ENCODE assay signal across 18 cellular contexts in genomic region chr3:95154775-95155174, GRCh38.
DNase-seq lines count a peak whose midpoint lies in the region; ATAC-seq, FAIRE-seq and TF ChIP-seq lines count a peak whose summit lies in the region.
"Had no signal": no experiment of that assay in that cellular context is flagged by ENCODE, and none has a peak within 500 bp of the region (broad histone marks: within the 10 kb centered on the region; RNA-seq: fewer than 3 reads in every experiment).

No MANE protein-coding gene starts in this region.

- H3K14ac ChIP-seq in trophoblast cell (ENCODE audit: low read length): no peak overlapping the region

- no peak overlapping the region for H3K18ac ChIP-seq in trophoblast cell (ENCODE audit: low read length)

- H2BK120ac ChIP-seq in trophoblast cell (ENCODE audit: insufficient read depth, low read length, poor library complexity): no peak overlapping the region

- no peak overlapping the region for H2BK12ac ChIP-seq in trophoblast cell (ENCODE audit: low read length)

- H3K9ac ChIP-seq in trophoblast cell (ENCODE audit: low read length): no peak overlapping the region

- H3K36me3 ChIP-seq in trophoblast cell (ENCODE audit: control insufficient read depth in 1 of 2, insufficient read depth in 2 of 2, low read length in 2 of 2): no peaks in the 10 kb centered on the region
- no peaks in the 10 kb centered on the region for H3K36me3 ChIP-seq in upper lobe of left lung
- H3K36me3 ChIP-seq: colonic mucosa, esophagus muscularis mucosa, spleen had no signal

- H2AK5ac ChIP-seq in trophoblast cell (ENCODE audit: low read length): no peak overlapping the region

- H3K4me1 Mint-ChIP-seq in type B pancreatic cell (ENCODE audit: unreplicated experiment): no peaks in the 10 kb centered on the region
- H3K4me1 Mint-ChIP-seq in T-helper 2 cell treated with Interferon-gamma antibody and Interleukin-4, amounts not matched to agents 5 μg/mL and 100 μg/mL, for 36 hours (ENCODE audit: low read depth): no peaks in the 10 kb centered on the region
- H3K4me1 Mint-ChIP-seq: activated naive CD8-positive, alpha-beta T cell treated with anti-CD3 and anti-CD28 coated beads for 36 hours had no signal

- no peak overlapping the region for H2BK5ac ChIP-seq in trophoblast cell (ENCODE audit: low read depth, low read length, poor library complexity)

- no peak for TF ChIP-seq POLR2A in upper lobe of left lung (IDR thresholded peaks at IDR 0.05)

- no peaks in the 10 kb centered on the region for H3K4me1 ChIP-seq in trophoblast cell (ENCODE audit: control insufficient read depth in 1 of 2, insufficient read depth in 2 of 2, low read length in 2 of 2)
- no peaks in the 10 kb centered on the region for H3K4me1 ChIP-seq in upper lobe of left lung
- H3K4me1 ChIP-seq: Caco-2, colonic mucosa, spleen had no signal

- H3K27me3 ChIP-seq in trophoblast cell (ENCODE audit: insufficient read depth, low read length) (no peaks in the 10 kb centered on the region), upper lobe of left lung (no peaks in the 10 kb centered on the region)
- H3K27me3 ChIP-seq: colonic mucosa, esophagus muscularis mucosa, spleen had no signal

- no peak overlapping the region for H3K4ac ChIP-seq in trophoblast cell (ENCODE audit: low read depth, low read length)

- H3K79me1 ChIP-seq in trophoblast cell (ENCODE audit: low read length): no peaks in the 10 kb centered on the region

- no peak overlapping the region for H3K4me3 Mint-ChIP-seq in type B pancreatic cell
- H3K4me3 Mint-ChIP-seq in T-helper 2 cell treated with Interferon-gamma antibody and Interleukin-4, amounts not matched to agents 5 μg/mL and 100 μg/mL, for 36 hours: no peak overlapping the region
- H3K4me3 Mint-ChIP-seq: activated naive CD8-positive, alpha-beta T cell treated with anti-CD3 and anti-CD28 coated beads for 36 hours had no signal

- H4K12ac ChIP-seq in trophoblast cell (ENCODE audit: low read depth, low read length): no peak overlapping the region

- WGBS in trophoblast cell (ENCODE audit: extremely low coverage, insufficient coverage, insufficient read length): no CpG with 5 or more reads among the region's 2 CpGs
- 58 to 60% methylated on average over 2 of the region's 2 CpGs for WGBS in upper lobe of left lung, 2 donors

- TF ChIP-seq CTCF in epithelial cell of esophagus (IDR thresholded peaks at IDR 0.05; ENCODE audit: insufficient read depth, low read depth, low read length, missing control alignments) (no peak), type B pancreatic cell (conservative IDR thresholded peaks at IDR 0.05) (no peak), upper lobe of left lung (IDR thresholded peaks at IDR 0.05) (no peak)

- H2AFZ ChIP-seq in trophoblast cell (ENCODE audit: insufficient read depth, low read length, poor library complexity): no peak overlapping the region

- H3K23ac ChIP-seq in trophoblast cell (ENCODE audit: low read length): no peak overlapping the region

- peak; percentile 75 for FAIRE-seq in RCC 7860 (lab: Jason Lieb, UNC)

- H3K79me2 ChIP-seq in trophoblast cell (ENCODE audit: control insufficient read depth, insufficient read depth, low read length, poor library complexity): no peaks in the 10 kb centered on the region

- peaks cover 4% of the 10 kb centered on the region for H3K36me3 Mint-ChIP-seq in type B pancreatic cell
- H3K36me3 Mint-ChIP-seq in T-helper 2 cell treated with Interferon-gamma antibody and Interleukin-4, amounts not matched to agents 5 μg/mL and 100 μg/mL, for 36 hours (ENCODE audit: low read depth): no peaks in the 10 kb centered on the region
- H3K36me3 Mint-ChIP-seq: activated naive CD8-positive, alpha-beta T cell treated with anti-CD3 and anti-CD28 coated beads for 36 hours had no signal

- no peak overlapping the region for H4K8ac ChIP-seq in trophoblast cell (ENCODE audit: low read depth, low read length)

- no peak overlapping the region for H4K91ac ChIP-seq in trophoblast cell (ENCODE audit: low read depth, low read length)

- H3K27ac ChIP-seq in trophoblast cell (ENCODE audit: low read depth, low read length) (no peak overlapping the region), upper lobe of left lung (no peak overlapping the region)
- H3K27ac ChIP-seq: colonic mucosa, esophagus muscularis mucosa, spleen had no signal

- peak overlapping the region; percentile 52 for H3K27ac Mint-ChIP-seq in type B pancreatic cell
- H3K27ac Mint-ChIP-seq in T-helper 2 cell treated with Interferon-gamma antibody and Interleukin-4, amounts not matched to agents 5 μg/mL and 100 μg/mL, for 36 hours: no peak overlapping the region
- H3K27ac Mint-ChIP-seq: activated naive CD8-positive, alpha-beta T cell treated with anti-CD3 and anti-CD28 coated beads for 36 hours had no signal

- H3K9me3 ChIP-seq in trophoblast cell (ENCODE audit: insufficient read depth, low read depth, low read length): no peaks in the 10 kb centered on the region
- peaks cover 0 to 5% (median 0%) of the 10 kb centered on the region in 4 donors for H3K9me3 ChIP-seq in upper lobe of left lung
- H3K9me3 ChIP-seq: Caco-2, colonic mucosa, esophagus muscularis mucosa had no signal

- H3K27me3 Mint-ChIP-seq in type B pancreatic cell: no peaks in the 10 kb centered on the region
- no peaks in the 10 kb centered on the region for H3K27me3 Mint-ChIP-seq in T-helper 2 cell treated with Interferon-gamma antibody and Interleukin-4, amounts not matched to agents 5 μg/mL and 100 μg/mL, for 36 hours (ENCODE audit: low read depth)
- H3K27me3 Mint-ChIP-seq: activated naive CD8-positive, alpha-beta T cell treated with anti-CD3 and anti-CD28 coated beads for 36 hours had no signal

- peaks cover 6% of the 10 kb centered on the region for H3K9me3 Mint-ChIP-seq in type B pancreatic cell
- H3K9me3 Mint-ChIP-seq in T-helper 2 cell treated with Interferon-gamma antibody and Interleukin-4, amounts not matched to agents 5 μg/mL and 100 μg/mL, for 36 hours: peaks cover 40% of the 10 kb centered on the region

- DNase-seq in NOMO-1 treated with DMSO at 0.1 percent for 48 hours (lab: John Stamatoyannopoulos, UW; ENCODE audit: unreplicated experiment) (peak; percentile 2), NOMO-1 treated with dmso at 0.1 percent for 144 hours (lab: John Stamatoyannopoulos, UW; ENCODE audit: unreplicated experiment) (no peak), RCC 7860 (ENCODE audit: low spot score) (peak; percentile 54), epithelial cell of esophagus (ENCODE audit: low read depth) (peak; percentile 97), type B pancreatic cell (ENCODE audit: extremely low spot score, unreplicated experiment) (no peak), trophoblast cell (no peak), upper lobe of left lung (no peak)
- no peak for DNase-seq in T-helper 2 cell treated with Interferon-gamma antibody and Interleukin-4, amounts not matched to agents 5 μg/mL and 100 μg/mL, for 36 hours (ENCODE audit: low spot score)
- DNase-seq: activated CD8-positive, alpha-beta memory T cell treated with anti-CD3 and anti-CD28 coated beads, Interleukin-2, amount 50 U/mL, for 48 hours; activated naive CD8-positive, alpha-beta T cell treated with anti-CD3 and anti-CD28 coated beads for 36 hours; Caco-2; colonic mucosa; midbrain; NCI-H1105 treated with DMSO at 0.1 percent for 48 hours; NCI-H524; spleen had no signal

- H3K4me3 ChIP-seq in epithelial cell of esophagus (ENCODE audit: low read length) (no peak overlapping the region), trophoblast cell (ENCODE audit: low read depth, low read length) (no peak overlapping the region), upper lobe of left lung (no peak overlapping the region)
- H3K4me3 ChIP-seq: colonic mucosa, esophagus muscularis mucosa, spleen had no signal

- no peak for ATAC-seq in upper lobe of left lung (ENCODE audit: low FRiP score in 2 of 2)
- ATAC-seq: SK-N-SH treated with all-trans-retinoic acid at 6 μM for 48 hours had no signal

- TF ChIP-seq EP300 in upper lobe of left lung (IDR thresholded peaks at IDR 0.05): no peak

- H3K4me2 ChIP-seq in trophoblast cell (ENCODE audit: low read length): no peak overlapping the region

Comparison
In these comparisons a context has a peak if more than half of its experiments do, and no peak if none do; other contexts are left out.
1. DNase-seq: peak in NOMO-1 treated with DMSO at 0.1 percent for 48 hours (single experiment), RCC 7860 (single experiment) and epithelial cell of esophagus (single experiment); none in NOMO-1 treated with dmso at 0.1 percent for 144 hours (single experiment), type B pancreatic cell (single experiment), trophoblast cell (0 of 2), T-helper 2 cell treated with Interferon-gamma antibody and Interleukin-4, amounts not matched to agents 5 μg/mL and 100 μg/mL, for 36 hours (single experiment) and upper lobe of left lung (0 of 2).